In genomic region chr17:80712089-80712488, GRCh38 we compare ENCODE assay signal across 17 cellular contexts.
DNase-seq lines count a peak whose midpoint lies in the region; ATAC-seq, FAIRE-seq and TF ChIP-seq lines count a peak whose summit lies in the region.
"Had no signal": no experiment of that assay in that cellular context is flagged by ENCODE, and none has a peak within 500 bp of the region (broad histone marks: within the 10 kb centered on the region; RNA-seq: fewer than 3 reads in every experiment).

No MANE protein-coding gene starts in this region.

- in situ Hi-C loops in HepG2 (cut with HindIII; ENCODE audit: extremely low pct_ligation_motif_present, low pct_unique_long_range_greater_than_20kb) (no loop called here), K562 (cut with MboI) (no loop called here)

- H2AFZ ChIP-seq in HepG2 (ENCODE audit: low read length) (no peak overlapping the region), OCI-LY3 (ENCODE audit: low read depth, low read length) (no peak overlapping the region), K562 (ENCODE audit: low read depth, low read length) (no peak overlapping the region), trophoblast cell (ENCODE audit: insufficient read depth, low read length, poor library complexity) (no peak overlapping the region)

- H4K8ac ChIP-seq in trophoblast cell (ENCODE audit: low read depth, low read length): no peak overlapping the region

- TF ChIP-seq RAD21 in HepG2 (CRISPR knock-in tag; IDR thresholded peaks at IDR 0.05) (no peak), K562 (CRISPR knock-in tag; conservative IDR thresholded peaks at IDR 0.05 in 1 of 2, IDR thresholded peaks at IDR 0.05 in 1 of 2) (no peak)

- no peak overlapping the region for H3K4me3 ChIP-seq in HepG2 (replicated peaks in 1 of 3; ENCODE audit: insufficient read depth in 1 of 3, low read depth in 2 of 3, low read length in 3 of 3)
- no peak overlapping the region for H3K4me3 ChIP-seq in right lobe of liver
- peak overlapping the region; percentile 39 for H3K4me3 ChIP-seq in OCI-LY3 (ENCODE audit: low read length)
- no peak overlapping the region for H3K4me3 ChIP-seq in K562
- no peak overlapping the region for H3K4me3 ChIP-seq in trophoblast cell (ENCODE audit: low read depth, low read length)

- FAIRE-seq in HepG2 (lab: Jason Lieb, UNC): no peak
- FAIRE-seq in K562 (lab: Jason Lieb, UNC): no peak
- FAIRE-seq: A204.1, D721Med, G401.6, GM12891, H1 had no signal

- peaks cover 12% of the 10 kb centered on the region for H3K4me1 ChIP-seq in HepG2 (ENCODE audit: insufficient read depth, low read length)
- H3K4me1 ChIP-seq in right lobe of liver: no peaks in the 10 kb centered on the region
- H3K4me1 ChIP-seq in OCI-LY3 (ENCODE audit: low read length): peaks cover 24% of the 10 kb centered on the region
- peaks cover 0 to 5% of the 10 kb centered on the region in 2 experiments; a peak in 2 of 5 replicates for H3K4me1 ChIP-seq in K562 (replicated peaks in 1 of 2; ENCODE audit: control insufficient read depth in 2 of 2, insufficient read depth in 2 of 2, low read length in 2 of 2)
- no peaks in the 10 kb centered on the region for H3K4me1 ChIP-seq in trophoblast cell (ENCODE audit: control insufficient read depth in 1 of 2, insufficient read depth in 2 of 2, low read length in 2 of 2)
- H3K4me1 ChIP-seq: Caco-2 had no signal

- H3K36me3 ChIP-seq in HepG2 (replicated peaks in 1 of 2; ENCODE audit: control insufficient read depth in 1 of 2, insufficient read depth in 2 of 2, low read length in 2 of 2) (peaks cover 7 to 21% of the 10 kb centered on the region in 2 experiments), right lobe of liver (peaks cover 0 to 5% (median 0%) of the 10 kb centered on the region in 4 donors), OCI-LY3 (replicated peaks; ENCODE audit: low read depth, low read length) (peaks cover 8% of the 10 kb centered on the region), K562 (ENCODE audit: control insufficient read depth, insufficient read depth, low read length) (peaks cover 22% of the 10 kb centered on the region; the same call in 2 of the 3 replicates), trophoblast cell (ENCODE audit: control insufficient read depth in 1 of 2, insufficient read depth in 2 of 2, low read length in 2 of 2) (peaks cover 0 to 5% of the 10 kb centered on the region in 2 experiments)

- CTCF ChIA-PET in HepG2 (lab: Yijun Ruan, JAX; ENCODE audit: low intra/inter-chr PET ratio, low total read pairs): no interaction called here
- CTCF ChIA-PET in K562 (lab: Yijun Ruan, JAX; ENCODE audit: low intra/inter-chr PET ratio): no interaction called here

- TF ChIP-seq EP300 in HepG2 (IDR thresholded peaks at IDR 0.05; ENCODE audit: low read depth in 2 of 2, low read length in 2 of 2): no peak
- TF ChIP-seq EP300 in HepG2 (CRISPR knock-in tag; IDR thresholded peaks at IDR 0.05; ENCODE audit: borderline replicate concordance): no peak
- TF ChIP-seq EP300 in K562 (IDR thresholded peaks at IDR 0.05; ENCODE audit: low read length): no peak

- ATAC-seq in HepG2: no peak
- no peak for ATAC-seq in right lobe of liver
- ATAC-seq in K562: no peak
- ATAC-seq in GM18907 (IDR thresholded peaks at IDR 0.05; ENCODE audit: unreplicated experiment): no peak

- no peak overlapping the region for H3K14ac ChIP-seq in trophoblast cell (ENCODE audit: low read length)

- H2AK5ac ChIP-seq in trophoblast cell (ENCODE audit: low read length): no peak overlapping the region

- no peak overlapping the region for H3K23ac ChIP-seq in trophoblast cell (ENCODE audit: low read length)

- peaks cover 3% of the 10 kb centered on the region for H3K79me2 ChIP-seq in HepG2 (ENCODE audit: insufficient read depth, low read length)
- peaks cover 29% of the 10 kb centered on the region for H3K79me2 ChIP-seq in OCI-LY3 (ENCODE audit: low read length)
- H3K79me2 ChIP-seq in K562 (ENCODE audit: control insufficient read depth, insufficient read depth, low read length): peaks cover 15% of the 10 kb centered on the region
- H3K79me2 ChIP-seq in trophoblast cell (ENCODE audit: control insufficient read depth, insufficient read depth, low read length, poor library complexity): no peaks in the 10 kb centered on the region

- no peak overlapping the region for H2BK5ac ChIP-seq in trophoblast cell (ENCODE audit: low read depth, low read length, poor library complexity)

- DNase-seq in HepG2 (ENCODE audit: low spot score): no peak
- DNase-seq in right lobe of liver: no peak
- DNase-seq in K562 (ENCODE audit: extremely low read depth in 1 of 4, low spot score in 3 of 4): no peak
- no peak for DNase-seq in trophoblast cell
- no peak for DNase-seq in NCI-H2107 treated with DMSO at 0.1 percent for 48 hours (lab: John Stamatoyannopoulos, UW; ENCODE audit: unreplicated experiment)
- no peak for DNase-seq in SIG-M5 treated with dmso at 0.1 percent for 504 hours (lab: John Stamatoyannopoulos, UW; ENCODE audit: unreplicated experiment)
- DNase-seq: AML-193; Caco-2; CD4-positive, alpha-beta T cell; H9 had no signal

- H3K9ac ChIP-seq in HepG2 (ENCODE audit: insufficient read depth, low read depth, low read length) (no peak overlapping the region), OCI-LY3 (ENCODE audit: low read length) (no peak overlapping the region), K562 (ENCODE audit: insufficient read depth in 1 of 2, low read depth in 2 of 2, low read length in 2 of 2) (no peak overlapping the region), trophoblast cell (ENCODE audit: low read length) (no peak overlapping the region)

- POLR2A ChIA-PET in HepG2 (lab: Yijun Ruan, JAX) (no interaction called here), K562 (lab: Yijun Ruan, JAX) (no interaction called here)

- no peak overlapping the region for H3K4me2 ChIP-seq in HepG2 (ENCODE audit: low read depth, low read length)
- H3K4me2 ChIP-seq in OCI-LY3 (ENCODE audit: low read length): peak overlapping the region; percentile 76
- H3K4me2 ChIP-seq in K562 (ENCODE audit: insufficient read depth, low read length): no peak overlapping the region
- H3K4me2 ChIP-seq in trophoblast cell (ENCODE audit: low read length): no peak overlapping the region

- H4K12ac ChIP-seq in trophoblast cell (ENCODE audit: low read depth, low read length): no peak overlapping the region

- no peaks in the 10 kb centered on the region for H3K9me1 ChIP-seq in K562 (ENCODE audit: control insufficient read depth, insufficient read depth, low read length)

- no peaks in the 10 kb centered on the region for H3K9me3 ChIP-seq in HepG2 (ENCODE audit: low read length)
- no peaks in the 10 kb centered on the region for H3K9me3 ChIP-seq in right lobe of liver
- H3K9me3 ChIP-seq in OCI-LY3 (ENCODE audit: insufficient read depth, low read length): no peaks in the 10 kb centered on the region
- no peaks in the 10 kb centered on the region for H3K9me3 ChIP-seq in K562 (replicated peaks; ENCODE audit: control insufficient read depth, insufficient read depth, low read depth, low read length)
- H3K9me3 ChIP-seq in trophoblast cell (ENCODE audit: insufficient read depth, low read depth, low read length): peaks cover 3% of the 10 kb centered on the region
- H3K9me3 ChIP-seq: Caco-2 had no signal

- BruUV-seq in HepG2 (replicated peaks; lab: Mats Ljungman, UMichigan) (no TSS peak), K562 (replicated peaks; lab: Mats Ljungman, UMichigan) (no TSS peak)

- no peaks in the 10 kb centered on the region for H4K20me1 ChIP-seq in HepG2 (ENCODE audit: insufficient read depth, low read length)
- peaks cover 8% of the 10 kb centered on the region for H4K20me1 ChIP-seq in OCI-LY3 (ENCODE audit: insufficient read depth, low read length)
- 0 out of 2 replicates have a peak, but pooled peaks cover 2% of the 10 kb centered on the region for H4K20me1 ChIP-seq in K562 (replicated peaks; ENCODE audit: control insufficient read depth, insufficient read depth, low read length)

- no peak for TF ChIP-seq POLR2A in HepG2 (IDR thresholded peaks at IDR 0.05; ENCODE audit: insufficient read depth in 1 of 2, low read depth in 2 of 2, low read length in 2 of 2)
- no peak for TF ChIP-seq POLR2A in right lobe of liver (IDR thresholded peaks at IDR 0.05)
- no peak for TF ChIP-seq POLR2A in K562 (conservative IDR thresholded peaks at IDR 0.05)

- H2BK120ac ChIP-seq in trophoblast cell (ENCODE audit: insufficient read depth, low read length, poor library complexity): no peak overlapping the region

- intact Hi-C loops in HepG2 (cut with micrococcal nuclease; ENCODE audit: unreplicated experiment) (no loop called here), right lobe of liver (cut with DNase I) (no loop called here), K562 (cut with micrococcal nuclease) (no loop called here)

- no peak overlapping the region for H2BK12ac ChIP-seq in trophoblast cell (ENCODE audit: low read length)

- H3K4ac ChIP-seq in trophoblast cell (ENCODE audit: low read depth, low read length): no peak overlapping the region

- H3K27ac ChIP-seq in HepG2 (ENCODE audit: extremely low read length, insufficient read depth, low read length) (no peak overlapping the region), right lobe of liver (no peak overlapping the region), OCI-LY3 (ENCODE audit: low read length) (no peak overlapping the region), K562 (ENCODE audit: extremely low read depth, low read depth, low read length) (no peak overlapping the region), trophoblast cell (ENCODE audit: low read depth, low read length) (no peak overlapping the region)

- no peak overlapping the region for H4K91ac ChIP-seq in trophoblast cell (ENCODE audit: low read depth, low read length)

- H3K27me3 ChIP-seq in HepG2 (ENCODE audit: control insufficient read depth in 1 of 2, insufficient read depth in 2 of 2, low read length in 2 of 2) (no peaks in the 10 kb centered on the region), right lobe of liver (no peaks in the 10 kb centered on the region), OCI-LY3 (ENCODE audit: low read depth, low read length) (no peaks in the 10 kb centered on the region), K562 (ENCODE audit: control insufficient read depth in 2 of 2, insufficient read depth in 2 of 2, low read length in 2 of 2) (no peaks in the 10 kb centered on the region), trophoblast cell (ENCODE audit: insufficient read depth, low read length) (no peaks in the 10 kb centered on the region)

- TF ChIP-seq CTCF in HepG2 (CRISPR knock-in tag; IDR thresholded peaks at IDR 0.05) (no peak), right lobe of liver (IDR thresholded peaks at IDR 0.05) (no peak), OCI-LY3 (IDR thresholded peaks at IDR 0.05; ENCODE audit: low read depth, low read length) (no peak), K562 (IDR thresholded peaks at IDR 0.05 in 2 of 3, conservative IDR thresholded peaks at IDR 0.05 in 1 of 3; ENCODE audit: insufficient read depth in 2 of 3, low read depth in 1 of 3, low read length in 3 of 3) (no peak)

- 96% methylated on average over 4 of the region's 4 CpGs for WGBS in HepG2 (ENCODE audit: low lambda C conversion rate)
- 85% methylated on average over 4 of the region's 4 CpGs for WGBS in right lobe of liver (ENCODE audit: insufficient coverage, low coverage, low lambda C conversion rate, missing lambda C conversion rate)
- 90% methylated on average over 4 of the region's 4 CpGs for WGBS in K562 (ENCODE audit: insufficient coverage, low coverage, missing lambda C conversion rate)
- WGBS in trophoblast cell (ENCODE audit: extremely low coverage, insufficient coverage, insufficient read length): no CpG with 5 or more reads among the region's 4 CpGs

- no peaks in the 10 kb centered on the region for H3K79me1 ChIP-seq in trophoblast cell (ENCODE audit: low read length)

- H3K18ac ChIP-seq in trophoblast cell (ENCODE audit: low read length): peak overlapping the region; percentile 73

Comparison
In these comparisons a context has a peak if more than half of its experiments do, and no peak if none do; other contexts are left out.
1. Of the 241 proteins assayed by ChIP-seq in both HepG2 and K562: peak only in HepG2: MAFF and MAFK; only in K562: none; in both: none; in neither: 239.